Comparison of ENCODE assay signal across 9 cellular contexts in the genomic region with DNA sequence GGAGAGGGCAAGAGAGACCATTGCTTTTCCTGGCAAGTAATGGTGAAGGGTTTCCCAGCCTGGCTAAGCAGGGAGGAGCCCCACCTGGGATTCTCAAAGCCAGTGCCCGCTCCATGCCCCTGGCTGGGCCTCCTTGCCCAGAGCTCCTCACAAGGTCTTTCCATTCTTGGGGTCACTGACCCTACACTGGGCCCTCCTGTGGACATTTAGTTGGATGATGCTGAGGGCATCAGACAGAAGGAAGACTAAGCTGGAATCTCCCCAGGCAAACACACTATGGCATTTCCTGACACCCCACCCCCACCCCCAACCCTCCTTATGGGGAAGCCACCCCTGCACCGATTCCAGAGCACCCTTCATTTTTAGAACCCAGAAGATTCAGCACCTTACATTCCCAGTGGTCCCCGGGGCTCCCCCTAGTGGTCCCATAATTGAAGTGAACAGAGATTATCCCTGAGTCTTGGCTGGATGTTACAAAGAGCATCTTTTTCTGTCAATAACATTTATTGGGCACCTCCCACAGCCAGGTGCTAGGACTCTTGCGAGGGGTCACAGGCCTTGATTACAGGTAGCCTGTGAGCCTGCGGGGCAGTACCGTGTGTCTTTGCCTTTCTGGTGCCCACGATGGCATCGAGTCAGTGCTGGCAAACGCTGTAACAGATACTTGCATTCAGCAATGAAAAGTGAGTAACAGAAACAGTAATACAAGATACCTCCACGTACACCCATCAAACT.
DNase-seq lines count a peak whose midpoint lies in the region; ATAC-seq, FAIRE-seq and TF ChIP-seq lines count a peak whose summit lies in the region.
"Had no signal": no experiment of that assay in that cellular context is flagged by ENCODE, and none has a peak within 500 bp of the region (broad histone marks: within the 10 kb centered on the region; RNA-seq: fewer than 3 reads in every experiment).

No MANE protein-coding gene starts in this region.

- H3K36me3 Mint-ChIP-seq in activated CD4-positive, alpha-beta T cell treated with anti-CD3 and anti-CD28 coated beads for 36 hours (ENCODE audit: low read depth), result no peaks in the 10 kb centered on the region
- H3K36me3 Mint-ChIP-seq in activated T-helper 2 cell treated with anti-CD3 and anti-CD28 coated beads, Interferon-gamma antibody, Interleukin-2, Interleukin-4, amounts not matched to agents 10 μg/mL and 5 μg/mL and 100 μg/mL, durations not matched to agents 14 hours and 24 hours and 36 hours (ENCODE audit: low read depth), result no peaks in the 10 kb centered on the region

- POLR2A ChIA-PET in activated CD4-positive, alpha-beta T cell treated with anti-CD3 and anti-CD28 coated beads for 36 hours (lab: Charles Lee), result no interaction called here

- CTCF ChIA-PET in activated CD4-positive, alpha-beta T cell treated with anti-CD3 and anti-CD28 coated beads for 36 hours (lab: Charles Lee), result interaction anchor here (0.7 kb wide), 1 partner anchor 892 kb away, joined by 3 read pairs; no protein-coding TSS in a partner anchor

- H3K27me3 ChIP-seq in esophagus muscularis mucosa, result peaks cover 0 to 21% (median 0%) of the 10 kb centered on the region in 4 donors
- H3K27me3 ChIP-seq in neural cell (ENCODE audit: insufficient read depth, low read depth, low read length), result no peaks in the 10 kb centered on the region

- H3K4me1 Mint-ChIP-seq in activated CD4-positive, alpha-beta T cell treated with anti-CD3 and anti-CD28 coated beads for 36 hours, result no peaks in the 10 kb centered on the region
- H3K4me1 Mint-ChIP-seq in activated T-helper 2 cell treated with anti-CD3 and anti-CD28 coated beads, Interferon-gamma antibody, Interleukin-2, Interleukin-4, amounts not matched to agents 10 μg/mL and 5 μg/mL and 100 μg/mL, durations not matched to agents 14 hours and 24 hours and 36 hours (ENCODE audit: low read depth), result no peaks in the 10 kb centered on the region

- 71% methylated on average over 5 of the region's 10 CpGs for WGBS in esophagus muscularis mucosa

- TF ChIP-seq POLR2A in esophagus muscularis mucosa (IDR thresholded peaks at IDR 0.05; ENCODE audit: low read depth), result no peak

- H3K4me3 Mint-ChIP-seq in activated CD4-positive, alpha-beta T cell treated with anti-CD3 and anti-CD28 coated beads for 36 hours, result no peak overlapping the region
- no peak overlapping the region for H3K4me3 Mint-ChIP-seq in activated T-helper 2 cell treated with anti-CD3 and anti-CD28 coated beads, Interferon-gamma antibody, Interleukin-2, Interleukin-4, amounts not matched to agents 10 μg/mL and 5 μg/mL and 100 μg/mL, durations not matched to agents 14 hours and 24 hours and 36 hours (ENCODE audit: low read depth)

- ATAC-seq in activated CD4-positive, alpha-beta T cell treated with anti-CD3 and anti-CD28 coated beads for 36 hours, result no peak

- H3K27ac ChIP-seq in esophagus muscularis mucosa (replicated peaks in 1 of 4) (no peak overlapping the region), neural cell (ENCODE audit: low read length) (no peak overlapping the region)
- H3K27ac ChIP-seq: epithelial cell of prostate had no signal

- no peaks in the 10 kb centered on the region for H3F3A ChIP-seq in neural cell (ENCODE audit: insufficient read depth, low read length, poor library complexity, severe bottlenecking)

- H3K27ac Mint-ChIP-seq in activated CD4-positive, alpha-beta T cell treated with anti-CD3 and anti-CD28 coated beads for 36 hours, result no peak overlapping the region
- no peak overlapping the region for H3K27ac Mint-ChIP-seq in activated T-helper 2 cell treated with anti-CD3 and anti-CD28 coated beads, Interferon-gamma antibody, Interleukin-2, Interleukin-4, amounts not matched to agents 10 μg/mL and 5 μg/mL and 100 μg/mL, durations not matched to agents 14 hours and 24 hours and 36 hours

- no peaks in the 10 kb centered on the region for H3K79me2 ChIP-seq in neural cell (replicated peaks; ENCODE audit: insufficient read depth, low read length)

- H3K9me3 Mint-ChIP-seq in activated CD4-positive, alpha-beta T cell treated with anti-CD3 and anti-CD28 coated beads for 36 hours (ENCODE audit: low read depth), result no peaks in the 10 kb centered on the region
- no peaks in the 10 kb centered on the region for H3K9me3 Mint-ChIP-seq in activated T-helper 2 cell treated with anti-CD3 and anti-CD28 coated beads, Interferon-gamma antibody, Interleukin-2, Interleukin-4, amounts not matched to agents 10 μg/mL and 5 μg/mL and 100 μg/mL, durations not matched to agents 14 hours and 24 hours and 36 hours

- intact Hi-C loops in activated CD4-positive, alpha-beta T cell treated with anti-CD3 and anti-CD28 coated beads for 36 hours (cut with DNase I, micrococcal nuclease), result loop anchor here (1.0 to 2.0 kb wide), 2 partner anchors 900 kb away; no protein-coding TSS in a partner anchor
- intact Hi-C loops in esophagus muscularis mucosa (cut with DNase I), result loop anchor here (5.0 kb wide), 1 partner anchor 902 kb away; no protein-coding TSS in a partner anchor
- intact Hi-C loops in activated T-helper 2 cell treated with anti-CD3 and anti-CD28 coated beads, Interferon-gamma antibody, Interleukin-2, Interleukin-4, amounts not matched to agents 10 μg/mL and 5 μg/mL and 100 μg/mL, durations not matched to agents 14 hours and 24 hours and 36 hours (cut with micrococcal nuclease), result loop anchor here (10.0 kb wide), 2 partner anchors 890 to 1450 kb away; no protein-coding TSS in a partner anchor

- peak; percentile 54 for TF ChIP-seq RAD21 in neural cell (conservative IDR thresholded peaks at IDR 0.05)

- no peaks in the 10 kb centered on the region for H4K20me1 ChIP-seq in neural cell (ENCODE audit: insufficient read depth)

- FAIRE-seq in urothelium cell line (lab: Jason Lieb, UNC), result peak; percentile 44

- no peak overlapping the region for H3K4me3 ChIP-seq in esophagus muscularis mucosa
- H3K4me3 ChIP-seq in neural cell (ENCODE audit: low read length), result no peak overlapping the region

- no peaks in the 10 kb centered on the region for H3K9me2 ChIP-seq in neural cell (ENCODE audit: insufficient read depth, low read length)

- peaks cover 0 to 6% (median 2%) of the 10 kb centered on the region in 4 donors for H3K4me1 ChIP-seq in esophagus muscularis mucosa

- no peaks in the 10 kb centered on the region for H3K36me3 ChIP-seq in esophagus muscularis mucosa
- no peaks in the 10 kb centered on the region for H3K36me3 ChIP-seq in neural cell (ENCODE audit: insufficient read depth, low read length)

- DNase-seq in ACHN, result peak; percentile 37
- DNase-seq in NCI-H146 (lab: John Stamatoyannopoulos, UW), result peak; percentile 68
- peak; percentile 64 for DNase-seq in activated CD4-positive, alpha-beta T cell treated with anti-CD3 and anti-CD28 coated beads for 36 hours
- DNase-seq in esophagus muscularis mucosa (ENCODE audit: extremely low spot score), result no peak
- peak; percentile 66 for DNase-seq in urothelium cell line (ENCODE audit: low spot score)
- DNase-seq in activated T-helper 2 cell treated with anti-CD3 and anti-CD28 coated beads, Interferon-gamma antibody, Interleukin-2, Interleukin-4, amounts not matched to agents 10 μg/mL and 5 μg/mL and 100 μg/mL, durations not matched to agents 14 hours and 24 hours and 36 hours (ENCODE audit: low spot score), result no peak

- no peak overlapping the region for H2AFZ ChIP-seq in neural cell (ENCODE audit: low read depth, low read length)

- H3K27me3 Mint-ChIP-seq in activated CD4-positive, alpha-beta T cell treated with anti-CD3 and anti-CD28 coated beads for 36 hours, result peaks cover 6% of the 10 kb centered on the region
- no peaks in the 10 kb centered on the region for H3K27me3 Mint-ChIP-seq in activated T-helper 2 cell treated with anti-CD3 and anti-CD28 coated beads, Interferon-gamma antibody, Interleukin-2, Interleukin-4, amounts not matched to agents 10 μg/mL and 5 μg/mL and 100 μg/mL, durations not matched to agents 14 hours and 24 hours and 36 hours (ENCODE audit: low read depth)

- H3K4me2 ChIP-seq in neural cell (ENCODE audit: low read length), result no peak overlapping the region

- TF ChIP-seq EP300 in esophagus muscularis mucosa (IDR thresholded peaks at IDR 0.05) (no peak), neural cell (conservative IDR thresholded peaks at IDR 0.05; ENCODE audit: poor library complexity, severe bottlenecking) (no peak)

- TF ChIP-seq CTCF in GM12872 (IDR thresholded peaks at IDR 0.05; ENCODE audit: insufficient read depth, low read depth, low read length), result peak; percentile 76
- TF ChIP-seq CTCF in esophagus muscularis mucosa (IDR thresholded peaks at IDR 0.05), result peak; percentile 37 to 70 (median 52)
- peak; percentile 61 for TF ChIP-seq CTCF in neural cell (IDR thresholded peaks at IDR 0.05; ENCODE audit: poor library complexity, severe bottlenecking)

- H3K9me3 ChIP-seq in esophagus muscularis mucosa (no peaks in the 10 kb centered on the region), neural cell (ENCODE audit: low read length) (no peaks in the 10 kb centered on the region)

- H3K9ac ChIP-seq in neural cell (ENCODE audit: low read length), result no peak overlapping the region

- in situ Hi-C loops in ACHN (cut with HindIII; ENCODE audit: low pct_ligation_motif_present, low pct_unique_long_range_greater_than_20kb, low sequenced_read_pairs), result no loop called here

TF ChIP-seq in neural cell, 6 proteins besides CTCF, POLR2A, EP300 and RAD21:
- TF ChIP-seq SMC3 (conservative IDR thresholded peaks at IDR 0.05; ENCODE audit: poor library complexity), result peak; percentile 60
- TF ChIP-seq, protein P1, sequence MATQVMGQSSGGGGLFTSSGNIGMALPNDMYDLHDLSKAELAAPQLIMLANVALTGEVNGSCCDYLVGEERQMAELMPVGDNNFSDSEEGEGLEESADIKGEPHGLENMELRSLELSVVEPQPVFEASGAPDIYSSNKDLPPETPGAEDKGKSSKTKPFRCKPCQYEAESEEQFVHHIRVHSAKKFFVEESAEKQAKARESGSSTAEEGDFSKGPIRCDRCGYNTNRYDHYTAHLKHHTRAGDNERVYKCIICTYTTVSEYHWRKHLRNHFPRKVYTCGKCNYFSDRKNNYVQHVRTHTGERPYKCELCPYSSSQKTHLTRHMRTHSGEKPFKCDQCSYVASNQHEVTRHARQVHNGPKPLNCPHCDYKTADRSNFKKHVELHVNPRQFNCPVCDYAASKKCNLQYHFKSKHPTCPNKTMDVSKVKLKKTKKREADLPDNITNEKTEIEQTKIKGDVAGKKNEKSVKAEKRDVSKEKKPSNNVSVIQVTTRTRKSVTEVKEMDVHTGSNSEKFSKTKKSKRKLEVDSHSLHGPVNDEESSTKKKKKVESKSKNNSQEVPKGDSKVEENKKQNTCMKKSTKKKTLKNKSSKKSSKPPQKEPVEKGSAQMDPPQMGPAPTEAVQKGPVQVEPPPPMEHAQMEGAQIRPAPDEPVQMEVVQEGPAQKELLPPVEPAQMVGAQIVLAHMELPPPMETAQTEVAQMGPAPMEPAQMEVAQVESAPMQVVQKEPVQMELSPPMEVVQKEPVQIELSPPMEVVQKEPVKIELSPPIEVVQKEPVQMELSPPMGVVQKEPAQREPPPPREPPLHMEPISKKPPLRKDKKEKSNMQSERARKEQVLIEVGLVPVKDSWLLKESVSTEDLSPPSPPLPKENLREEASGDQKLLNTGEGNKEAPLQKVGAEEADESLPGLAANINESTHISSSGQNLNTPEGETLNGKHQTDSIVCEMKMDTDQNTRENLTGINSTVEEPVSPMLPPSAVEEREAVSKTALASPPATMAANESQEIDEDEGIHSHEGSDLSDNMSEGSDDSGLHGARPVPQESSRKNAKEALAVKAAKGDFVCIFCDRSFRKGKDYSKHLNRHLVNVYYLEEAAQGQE (IDR thresholded peaks at IDR 0.05; ENCODE audit: borderline replicate concordance), result no peak

Comparison
In these comparisons a context has a peak if more than half of its experiments do, and no peak if none do; other contexts are left out.
1. DNase-seq: peak in ACHN (single experiment), NCI-H146 (single experiment), activated CD4-positive, alpha-beta T cell treated with anti-CD3 and anti-CD28 coated beads for 36 hours (single experiment) and urothelium cell line (single experiment); none in esophagus muscularis mucosa (single experiment) and activated T-helper 2 cell treated with anti-CD3 and anti-CD28 coated beads, Interferon-gamma antibody, Interleukin-2, Interleukin-4, amounts not matched to agents 10 μg/mL and 5 μg/mL and 100 μg/mL, durations not matched to agents 14 hours and 24 hours and 36 hours (single experiment).
2. Peak in every context shown above with its lines, with median percentiles within 50 percentile points of each other: CTCF ChIP-seq.